Comparison of ENCODE assay signal across 8 cellular contexts in genomic region chr9:106878943-106879916, GRCh38. TPM values are rescaled to one million over a fixed set of nuclear protein-coding genes. Genes with fewer than 3 reads are reported as not detected.
A peak's percentile ranks its signal among the peaks of the same experiment; 100 is the strongest.
DNase-seq lines count a peak whose midpoint lies in the region; ATAC-seq and TF ChIP-seq lines count a peak whose summit lies in the region.

No MANE protein-coding gene starts in this region.

- H3K4me3 ChIP-seq in PC-3 (ENCODE audit: low read length), result no peak overlapping the region

- H3F3A ChIP-seq in PC-3 (ENCODE audit: low read length, unreplicated experiment), result no peaks in the 10 kb centered on the region

- CTCF ChIA-PET in PC-3 (lab: Charles Lee), result no interaction called here

- peaks cover 29% of the 10 kb centered on the region for H3K4me1 ChIP-seq in PC-3 (ENCODE audit: insufficient read depth, low read length)

- no peak overlapping the region for H3K4me2 ChIP-seq in PC-3 (ENCODE audit: low read length)

- H3K36me3 ChIP-seq in PC-3 (ENCODE audit: low read depth, low read length), result peaks cover 14% of the 10 kb centered on the region

- peaks cover 99% of the 10 kb centered on the region for H3K79me2 ChIP-seq in PC-3 (ENCODE audit: low read length)

- no peaks in the 10 kb centered on the region for H3K27me3 ChIP-seq in PC-3 (ENCODE audit: low read length)

- ATAC-seq in PC-3, result peak; percentile 89
- peak; percentile 93 for ATAC-seq in omental fat pad (ENCODE audit: low FRiP score)
- ATAC-seq in HG03469 (IDR thresholded peaks at IDR 0.05; ENCODE audit: unreplicated experiment), result no peak

- POLR2A ChIA-PET in PC-3 (lab: Charles Lee; ENCODE audit: unreplicated experiment), result no interaction called here

- TF ChIP-seq CTCF in PC-3 (conservative IDR thresholded peaks at IDR 0.05; ENCODE audit: low read depth, low read length), result no peak
- TF ChIP-seq CTCF in omental fat pad (IDR thresholded peaks at IDR 0.05), result no peak

- no TSS peak for BruUV-seq in PC-3 (replicated peaks; lab: Mats Ljungman, UMichigan)

- H3K9ac ChIP-seq in PC-3 (ENCODE audit: low read length), result no peak overlapping the region

- intact Hi-C loops in PC-3 (cut with micrococcal nuclease), result no loop called here

- DNase-seq in ELF-1 (ENCODE audit: low read depth, low spot score), result peak; percentile 53
- DNase-seq in PC-3, result peak; percentile 35
- peak; percentile 75 for DNase-seq in fibroblast of the conjunctiva (ENCODE audit: low read depth)
- no peak for DNase-seq in omental fat pad (ENCODE audit: low spot score)
- DNase-seq in LoVo (ENCODE audit: low spot score), result no peak
- DNase-seq in NCI-H82 (lab: John Stamatoyannopoulos, UW), result no peak
- DNase-seq in iPS-NIHi7 (ENCODE audit: extremely low spot score), result no peak

- H3K27ac ChIP-seq in PC-3 (ENCODE audit: low read length), result no peak overlapping the region

- no peak overlapping the region for H2AFZ ChIP-seq in PC-3 (ENCODE audit: low read length)

- H3K9me2 ChIP-seq in PC-3 (replicated peaks; ENCODE audit: low read length), result no peaks in the 10 kb centered on the region

- peaks cover 12% of the 10 kb centered on the region for H4K20me1 ChIP-seq in PC-3 (ENCODE audit: low read length)

- no peaks in the 10 kb centered on the region for H3K9me3 ChIP-seq in PC-3 (ENCODE audit: low read length)

RNA-seq across cellular contexts. Expression of gene ZNF462, which starts 16.3 kb away (rescaled TPM):
- total RNA-seq in PC-3 (2014; rRNA removed) (21.2 and 23.4 TPM in 2 replicates), omental fat pad (10 to 100 TPM; 16.2 to 18.5 (median 16.7) TPM)

Comparison
In these comparisons a context has a peak if more than half of its experiments do, and no peak if none do; other contexts are left out.
1. DNase-seq: peak in ELF-1 (single experiment), PC-3 (single experiment) and fibroblast of the conjunctiva (single experiment); none in omental fat pad (single experiment), LoVo (single experiment), NCI-H82 (single experiment) and iPS-NIHi7 (single experiment).